8 cellular contexts compared by ENCODE assay signal in the genomic region with DNA sequence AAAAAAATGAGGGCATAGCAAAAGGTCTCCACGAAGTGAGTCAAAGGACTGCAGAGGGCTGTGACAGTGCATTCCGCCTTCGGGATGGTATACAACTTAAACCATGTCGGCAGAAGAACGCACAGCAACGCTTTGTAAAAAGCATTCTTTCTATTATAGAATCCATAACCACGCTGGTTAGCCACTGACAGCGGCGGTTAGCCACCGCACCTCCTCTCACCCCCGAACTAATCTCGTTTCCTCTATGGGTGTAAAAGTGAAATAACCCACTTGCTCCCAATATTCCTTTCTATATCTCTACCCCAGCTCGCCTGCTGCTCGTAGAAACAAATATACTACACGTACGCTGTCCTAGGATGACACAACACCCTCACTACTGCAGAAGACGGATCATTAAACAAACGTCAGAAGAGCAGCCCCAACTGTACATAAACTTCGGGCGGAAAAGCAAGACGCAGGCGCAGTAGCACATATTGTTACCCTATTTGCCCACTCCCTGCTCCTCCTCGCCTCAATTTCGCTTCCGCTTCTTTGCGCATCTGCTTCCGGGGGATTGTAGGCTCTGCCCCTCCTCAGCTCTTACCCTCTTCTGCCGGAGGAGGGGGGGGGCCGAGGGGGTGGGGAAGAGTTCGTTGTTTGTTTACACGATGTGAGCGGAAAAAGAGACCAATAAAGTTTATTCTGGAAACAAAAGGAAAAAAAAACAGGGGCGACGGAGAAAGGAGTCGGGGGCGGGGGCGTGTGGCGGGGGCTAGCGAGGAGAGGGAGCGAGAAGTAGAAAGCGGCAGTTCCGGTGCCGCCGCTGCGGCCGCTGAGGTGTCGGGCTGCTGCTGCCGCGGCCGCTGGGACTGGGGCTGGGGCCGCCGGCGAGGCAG.
DNase-seq lines count a peak whose midpoint lies in the region; ATAC-seq, FAIRE-seq and TF ChIP-seq lines count a peak whose summit lies in the region.

Gene PIK3CA (plus strand): TSS at position 787 of the 875 bp plus-strand sequence. CDS start 50,469 bp downstream, outside the sequence.

- H3K36me3 Mint-ChIP-seq in nephron progenitor cell (ENCODE audit: low read depth): no peaks in the 10 kb centered on the region

- no peak within 1 kb of the TSS for H3K4me3 Mint-ChIP-seq in nephron progenitor cell
- peak within 1 kb of the TSS in 1 of 2 donors; percentile 92 for H3K4me3 Mint-ChIP-seq in stimulated activated naive CD8-positive, alpha-beta T cell treated with anti-CD3 and anti-CD28 coated beads, Interleukin-15, amount 100 ng/mL, for 72 hours

- TF ChIP-seq CTCF in Loucy (conservative IDR thresholded peaks at IDR 0.05; ENCODE audit: low read length) (no peak), nephron progenitor cell (IDR thresholded peaks at IDR 0.05) (no peak)

- peaks cover 45% of the 10 kb centered on the region for H3K79me2 ChIP-seq in Loucy (ENCODE audit: insufficient read depth, low read length)

- H3K9ac ChIP-seq in Loucy (ENCODE audit: low read depth, low read length, poor library complexity, severe bottlenecking): peak within 1 kb of the TSS; percentile 87

- H3K36me3 ChIP-seq in Loucy (ENCODE audit: insufficient read depth, low read length): no peaks in the 10 kb centered on the region

- peak; percentile 100 for FAIRE-seq in H54 (lab: Jason Lieb, UNC)

- peak within 1 kb of the TSS; percentile 96 for H3K4me2 ChIP-seq in Loucy (ENCODE audit: low read depth, low read length, poor library complexity, severe bottlenecking)

- H3K4me1 ChIP-seq in Loucy (ENCODE audit: insufficient read depth, low read length, poor library complexity, severe bottlenecking): peaks cover 33% of the 10 kb centered on the region

- H3F3A ChIP-seq in Loucy (ENCODE audit: low read depth): no peaks in the 10 kb centered on the region

- peaks cover 46% of the 10 kb centered on the region for H3K4me1 Mint-ChIP-seq in nephron progenitor cell
- peaks cover 37% of the 10 kb centered on the region for H3K4me1 Mint-ChIP-seq in stimulated activated naive CD8-positive, alpha-beta T cell treated with anti-CD3 and anti-CD28 coated beads, Interleukin-15, amount 100 ng/mL, for 72 hours

- H3K9me3 ChIP-seq in Loucy (ENCODE audit: insufficient read depth, low read depth, low read length): no peaks in the 10 kb centered on the region

- TF ChIP-seq POLR2A in H54 (IDR thresholded peaks at IDR 0.05; ENCODE audit: low read depth, low read length): peak; percentile 43; the same call in 1 of the 2 replicates
- peak; percentile 58 for TF ChIP-seq POLR2A in Raji (IDR thresholded peaks at IDR 0.05; ENCODE audit: insufficient read depth, low read depth, low read length)

- peak; percentile 83 for ATAC-seq in stimulated activated naive CD8-positive, alpha-beta T cell treated with anti-CD3 and anti-CD28 coated beads, Interleukin-15, amount 100 ng/mL, for 72 hours

- DNase-seq in EL (peak; percentile 99), H54 (ENCODE audit: insufficient read length, low spot score) (peak; percentile 89), fibroblast of the conjunctiva (ENCODE audit: low read depth) (peak; percentile 98), nephron progenitor cell (peak; percentile 85)
- peak; percentile 88 for DNase-seq in activated T-helper 9 cell treated with anti-CD3 and anti-CD28 coated beads, Interleukin-2, amount 50 U/mL, for 16 hours (ENCODE audit: low read depth)
- peak; percentile 88 to 95 for DNase-seq in stimulated activated naive CD8-positive, alpha-beta T cell treated with anti-CD3 and anti-CD28 coated beads, Interleukin-15, amount 100 ng/mL, for 72 hours

- no peaks in the 10 kb centered on the region for H3K9me2 ChIP-seq in Loucy (replicated peaks; ENCODE audit: low read depth, low read length)

- peak within 1 kb of the TSS; percentile 95 for H3K27ac Mint-ChIP-seq in nephron progenitor cell
- H3K27ac Mint-ChIP-seq in stimulated activated naive CD8-positive, alpha-beta T cell treated with anti-CD3 and anti-CD28 coated beads, Interleukin-15, amount 100 ng/mL, for 72 hours: peak within 1 kb of the TSS; percentile 97 to 99

- peak within 1 kb of the TSS; percentile 96 for H3K4me3 ChIP-seq in Loucy (ENCODE audit: low read length, poor library complexity, severe bottlenecking)

- peak within 1 kb of the TSS; percentile 89 for H2AFZ ChIP-seq in Loucy (ENCODE audit: low read length)

- H3K27me3 ChIP-seq in Loucy (ENCODE audit: insufficient read depth, low read length, poor library complexity, severe bottlenecking): no peaks in the 10 kb centered on the region

- peaks cover 44% of the 10 kb centered on the region for H4K20me1 ChIP-seq in Loucy (ENCODE audit: insufficient read depth, low read length, poor library complexity, severe bottlenecking)

- H3K27me3 Mint-ChIP-seq in nephron progenitor cell (ENCODE audit: low read depth, poor library complexity): no peaks in the 10 kb centered on the region
- no peaks in the 10 kb centered on the region for H3K27me3 Mint-ChIP-seq in stimulated activated naive CD8-positive, alpha-beta T cell treated with anti-CD3 and anti-CD28 coated beads, Interleukin-15, amount 100 ng/mL, for 72 hours

- no peaks in the 10 kb centered on the region for H3K9me3 Mint-ChIP-seq in nephron progenitor cell
- H3K9me3 Mint-ChIP-seq in stimulated activated naive CD8-positive, alpha-beta T cell treated with anti-CD3 and anti-CD28 coated beads, Interleukin-15, amount 100 ng/mL, for 72 hours: no peaks in the 10 kb centered on the region

Comparison
In these comparisons a context has a peak if more than half of its experiments do, and no peak if none do; other contexts are left out.
1. Peak in every context shown above with its lines: DNase-seq, ATAC-seq and H3K4me3 ChIP-seq.